Comparison of ENCODE assay signal across 15 cellular contexts in genomic region chr1:239058190-239058589, GRCh38.
DNase-seq lines count a peak whose midpoint lies in the region; ATAC-seq and TF ChIP-seq lines count a peak whose summit lies in the region.
"Had no signal": no experiment of that assay in that cellular context is flagged by ENCODE, and none has a peak within 500 bp of the region (broad histone marks: within the 10 kb centered on the region; RNA-seq: fewer than 3 reads in every experiment).

No MANE protein-coding gene starts in this region.

- no peak overlapping the region for H2AFZ ChIP-seq in neural progenitor cell (replicated peaks)

- ATAC-seq in GM21786 (IDR thresholded peaks at IDR 0.05; ENCODE audit: unreplicated experiment): no peak
- ATAC-seq: CD8-positive, alpha-beta T cell had no signal

- H3K27me3 ChIP-seq in endodermal cell (ENCODE audit: control insufficient read depth, insufficient read depth, low read length, poor library complexity, severe bottlenecking) (no peaks in the 10 kb centered on the region), neural progenitor cell (no peaks in the 10 kb centered on the region)
- H3K27me3 ChIP-seq: BLaER1 treated with 17β-estradiol and CSF1 and Interleukin-3, amounts not matched to agents 10 nM and 100 nM had no signal

- H4K20me1 ChIP-seq in neural progenitor cell (ENCODE audit: low read depth): no peaks in the 10 kb centered on the region
- H4K20me1 ChIP-seq: BLaER1 treated with 17β-estradiol and CSF1 and Interleukin-3, amounts not matched to agents 10 nM and 100 nM had no signal

- H3K36me3 Mint-ChIP-seq in endodermal cell (ENCODE audit: low read depth) (peaks cover 18% of the 10 kb centered on the region), neural progenitor cell (no peaks in the 10 kb centered on the region)
- H3K36me3 Mint-ChIP-seq: CD8-positive, alpha-beta T cell had no signal

- H3K36me3 ChIP-seq in endodermal cell (ENCODE audit: control insufficient read depth, insufficient read depth, low read length) (no peaks in the 10 kb centered on the region), neural progenitor cell (no peaks in the 10 kb centered on the region)
- H3K36me3 ChIP-seq: BLaER1 treated with 17β-estradiol and CSF1 and Interleukin-3, amounts not matched to agents 10 nM and 100 nM had no signal

- 88 to 93% methylated on average over 4 to 6 of the region's 6 CpGs for WGBS in endodermal cell (ENCODE audit: insufficient coverage in 1 of 2, insufficient read length in 1 of 2), 2 experiments

- H3K4me1 Mint-ChIP-seq in endodermal cell (peaks cover 27% of the 10 kb centered on the region), neural progenitor cell (peaks cover 8% of the 10 kb centered on the region)
- H3K4me1 Mint-ChIP-seq: B cell had no signal

- H3K9ac ChIP-seq in endodermal cell (ENCODE audit: extremely low read depth, low read length, poor library complexity, severe bottlenecking) (no peak overlapping the region), neural progenitor cell (no peak overlapping the region)
- H3K9ac ChIP-seq: BLaER1 treated with 17β-estradiol and CSF1 and Interleukin-3, amounts not matched to agents 10 nM and 100 nM had no signal

- H3K4me1 ChIP-seq in endodermal cell (ENCODE audit: control insufficient read depth, insufficient read depth, low read length) (peaks cover 3% of the 10 kb centered on the region), neural progenitor cell (no peaks in the 10 kb centered on the region)
- H3K4me1 ChIP-seq: BLaER1 treated with 17β-estradiol and CSF1 and Interleukin-3, amounts not matched to agents 10 nM and 100 nM had no signal

- DNase-seq in NCI-H82 (lab: John Stamatoyannopoulos, UW): peak; percentile 56
- no peak for DNase-seq in NCI-H82 treated with DMSO at 0.1 percent for 48 hours (lab: John Stamatoyannopoulos, UW; ENCODE audit: unreplicated experiment)
- DNase-seq in SK-N-DZ (ENCODE audit: low spot score): peak; percentile 12
- no peak for DNase-seq in endodermal cell
- peak; percentile 13 for DNase-seq in neural progenitor cell (ENCODE audit: low spot score)
- no peak for DNase-seq in activated T-cell treated with anti-CD3 and anti-CD28 coated beads, Interleukin-2, amount 50 U/mL, for 1 hour
- no peak for DNase-seq in pons (ENCODE audit: low spot score)
- DNase-seq: 8988T; Calu3; CD8-positive, alpha-beta T cell; HCEC 1CT had no signal

- no peaks in the 10 kb centered on the region for H3F3A ChIP-seq in neural progenitor cell (ENCODE audit: low read depth)

- no peak overlapping the region for H3K4me2 ChIP-seq in neural progenitor cell
- H3K4me2 ChIP-seq: BLaER1 treated with 17β-estradiol and CSF1 and Interleukin-3, amounts not matched to agents 10 nM and 100 nM had no signal

- no peak overlapping the region for H3K27ac Mint-ChIP-seq in endodermal cell
- H3K27ac Mint-ChIP-seq in neural progenitor cell: peak overlapping the region; percentile 61
- H3K27ac Mint-ChIP-seq: B cell; CD8-positive, alpha-beta T cell had no signal

- H3K27ac ChIP-seq in endodermal cell (ENCODE audit: low read depth, low read length) (no peak overlapping the region), neural progenitor cell (no peak overlapping the region)
- H3K27ac ChIP-seq: BLaER1 treated with 17β-estradiol and CSF1 and Interleukin-3, amounts not matched to agents 10 nM and 100 nM; HL-60 had no signal

- no peaks in the 10 kb centered on the region for H3K27me3 Mint-ChIP-seq in endodermal cell (ENCODE audit: insufficient read depth)
- H3K27me3 Mint-ChIP-seq in neural progenitor cell (ENCODE audit: insufficient read depth, low read depth): peaks cover 2% of the 10 kb centered on the region
- H3K27me3 Mint-ChIP-seq: B cell had no signal

- H3K4me3 Mint-ChIP-seq in endodermal cell: no peak overlapping the region
- no peak overlapping the region for H3K4me3 Mint-ChIP-seq in neural progenitor cell
- H3K4me3 Mint-ChIP-seq: B cell; CD8-positive, alpha-beta T cell had no signal

- peaks cover 29% of the 10 kb centered on the region for H3K9me3 ChIP-seq in endodermal cell (ENCODE audit: control insufficient read depth, low read length)
- no peaks in the 10 kb centered on the region for H3K9me3 ChIP-seq in neural progenitor cell (ENCODE audit: low read depth)
- H3K9me3 ChIP-seq: BLaER1 treated with 17β-estradiol and CSF1 and Interleukin-3, amounts not matched to agents 10 nM and 100 nM had no signal

- H3K4me3 ChIP-seq in endodermal cell (ENCODE audit: low read length): peak overlapping the region; percentile 6
- no peak overlapping the region for H3K4me3 ChIP-seq in neural progenitor cell
- H3K4me3 ChIP-seq: BLaER1 treated with 17β-estradiol and CSF1 and Interleukin-3, amounts not matched to agents 10 nM and 100 nM had no signal

- H3K9me3 Mint-ChIP-seq in endodermal cell (peaks cover 36% of the 10 kb centered on the region), neural progenitor cell (peaks cover 6% of the 10 kb centered on the region)

- TF ChIP-seq CTCF in endodermal cell (conservative IDR thresholded peaks at IDR 0.05): peak; percentile 17
- TF ChIP-seq CTCF in neural progenitor cell (IDR thresholded peaks at IDR 0.05): peak; percentile 6

- H3K79me2 ChIP-seq in neural progenitor cell (ENCODE audit: low read depth): no peaks in the 10 kb centered on the region

Comparison
In these comparisons a context has a peak if more than half of its experiments do, and no peak if none do; other contexts are left out.
1. DNase-seq: peak in NCI-H82 (single experiment), SK-N-DZ (single experiment) and neural progenitor cell (single experiment); none in NCI-H82 treated with DMSO at 0.1 percent for 48 hours (single experiment), endodermal cell (single experiment), activated T-cell treated with anti-CD3 and anti-CD28 coated beads, Interleukin-2, amount 50 U/mL, for 1 hour (single experiment) and pons (single experiment).